In the genomic region with DNA sequence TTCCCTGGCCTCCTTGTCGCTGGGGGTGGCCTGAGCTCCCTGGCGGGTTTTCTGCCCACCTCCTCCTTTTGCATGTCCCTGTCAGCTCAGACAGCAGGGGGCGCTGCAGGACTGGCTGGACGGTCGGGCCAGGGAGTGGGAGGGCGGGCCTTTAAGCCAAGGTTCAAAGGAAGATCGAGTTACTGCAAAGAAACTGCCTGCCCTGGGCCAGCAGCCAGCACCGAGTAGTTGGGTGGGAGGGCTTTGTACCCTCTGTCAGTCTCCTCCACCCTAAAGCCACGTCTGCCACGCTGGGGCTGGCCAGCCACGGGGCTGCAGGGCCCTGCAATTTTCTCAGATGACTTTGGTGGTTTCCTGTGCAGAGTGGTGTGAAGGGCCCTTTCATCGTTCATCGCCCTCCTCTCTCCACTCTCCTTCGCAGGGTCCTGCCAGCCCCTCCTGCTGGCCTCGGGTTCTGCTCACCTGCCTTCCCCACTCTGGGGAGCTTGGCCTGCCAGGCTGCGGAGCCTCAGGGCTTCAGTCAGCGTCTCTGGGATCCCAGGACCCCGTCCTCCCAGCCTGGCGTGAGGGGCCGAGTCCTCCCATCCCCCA, we compare ENCODE assay signal across 1 cellular context.
TF ChIP-seq lines count a peak whose summit lies in the region.

No MANE protein-coding gene starts in this region.

TF ChIP-seq in HepG2, 621 proteins besides CTCF, POLR2A, EP300 and RAD21 (continued from another document and continues in another):
- TF ChIP-seq POGK (CRISPR knock-in tag; conservative IDR thresholded peaks at IDR 0.05) (0 out of 2 replicates have a peak, but pooled peaks have one; percentile 59), MEIS1 (CRISPR knock-in tag; IDR thresholded peaks at IDR 0.05; ENCODE audit: borderline replicate concordance) (peak; percentile 83; the same call in 1 of the 2 replicates), ZNF256 (CRISPR knock-in tag; conservative IDR thresholded peaks at IDR 0.05) (no peak), HDAC1 (CRISPR knock-in tag; IDR thresholded peaks at IDR 0.05) (peak; percentile 41), ZNF691 (CRISPR knock-in tag; IDR thresholded peaks at IDR 0.05; ENCODE audit: borderline replicate concordance, low read depth) (peak; percentile 73; the same call in 1 of the 2 replicates), ZNF790 (CRISPR knock-in tag; IDR thresholded peaks at IDR 0.05; ENCODE audit: borderline replicate concordance) (no peak), CC2D1A (CRISPR knock-in tag; IDR thresholded peaks at IDR 0.05) (no peak), AHR (CRISPR knock-in tag; IDR thresholded peaks at IDR 0.05) (peak; percentile 18; the same call in 1 of the 2 replicates), ZNF740 (CRISPR knock-in tag; IDR thresholded peaks at IDR 0.05) (peak; percentile 49; the same call in 1 of the 2 replicates), KDM6A (CRISPR knock-in tag; IDR thresholded peaks at IDR 0.05; ENCODE audit: low read depth) (no peak), U2AF2 (IDR thresholded peaks at IDR 0.05; ENCODE audit: low read depth, low read length) (0 out of 2 replicates have a peak, but pooled peaks have one; percentile 40), MED1 (CRISPR knock-in tag; IDR thresholded peaks at IDR 0.05) (peak; percentile 63), FOXM1 (CRISPR knock-in tag; IDR thresholded peaks at IDR 0.05) (no peak), SP5 (CRISPR knock-in tag; IDR thresholded peaks at IDR 0.05; ENCODE audit: borderline replicate concordance, low read depth) (peak; percentile 89), SMAD9 (CRISPR knock-in tag; IDR thresholded peaks at IDR 0.05) (no peak), STAG1 (CRISPR knock-in tag; IDR thresholded peaks at IDR 0.05) (peak; percentile 100), ZNF205 (CRISPR knock-in tag; IDR thresholded peaks at IDR 0.05) (peak; percentile 31; the same call in 1 of the 2 replicates), NONO (IDR thresholded peaks at IDR 0.05) (no peak), NONO (CRISPR knock-in tag; conservative IDR thresholded peaks at IDR 0.05) (peak; percentile 54; the same call in 1 of the 2 replicates), RXRA (CRISPR knock-in tag; IDR thresholded peaks at IDR 0.05) (peak; percentile 39; the same call in 1 of the 2 replicates), ZNF839 (CRISPR knock-in tag; IDR thresholded peaks at IDR 0.05; ENCODE audit: borderline replicate concordance) (0 out of 2 replicates have a peak, but pooled peaks have one; percentile 50), ZKSCAN1 (IDR thresholded peaks at IDR 0.05; ENCODE audit: low read length) (peak; percentile 24; the same call in 1 of the 2 replicates), ZNF232 (CRISPR knock-in tag; IDR thresholded peaks at IDR 0.05; ENCODE audit: borderline replicate concordance) (peak; percentile 49; the same call in 1 of the 2 replicates), DR1 (CRISPR knock-in tag; IDR thresholded peaks at IDR 0.05) (peak; percentile 64; the same call in 1 of the 2 replicates), ZNF556 (CRISPR knock-in tag; IDR thresholded peaks at IDR 0.05; ENCODE audit: borderline replicate concordance) (peak; percentile 86; the same call in 1 of the 2 replicates), ZNF83 (CRISPR knock-in tag; IDR thresholded peaks at IDR 0.05; ENCODE audit: borderline replicate concordance) (no peak), ZNF580 (CRISPR knock-in tag; IDR thresholded peaks at IDR 0.05; ENCODE audit: borderline replicate concordance, low read depth) (peak; percentile 85; the same call in 1 of the 2 replicates), PPARG (CRISPR knock-in tag; conservative IDR thresholded peaks at IDR 0.05) (peak; percentile 78; the same call in 1 of the 2 replicates), ZNF704 (CRISPR knock-in tag; IDR thresholded peaks at IDR 0.05; ENCODE audit: borderline replicate concordance) (peak; percentile 55; the same call in 1 of the 2 replicates), MAZ (IDR thresholded peaks at IDR 0.05; ENCODE audit: borderline replicate concordance, low read depth, low read length) (peak; percentile 71; the same call in 1 of the 2 replicates), MAZ (CRISPR knock-in tag; IDR thresholded peaks at IDR 0.05; ENCODE audit: low read depth) (no peak; the same call in 1 of the 2 replicates), ZFY (CRISPR knock-in tag; IDR thresholded peaks at IDR 0.05) (peak; percentile 23; the same call in 1 of the 2 replicates), DNMT1 (CRISPR knock-in tag; IDR thresholded peaks at IDR 0.05) (no peak), MAFG (CRISPR knock-in tag; IDR thresholded peaks at IDR 0.05) (no peak), SRY (CRISPR knock-in tag; IDR thresholded peaks at IDR 0.05) (0 out of 2 replicates have a peak, but pooled peaks have one; percentile 43), RFX1 (IDR thresholded peaks at IDR 0.05) (no peak), CREB1 (IDR thresholded peaks at IDR 0.05) (no peak), CREB1 (CRISPR knock-in tag; IDR thresholded peaks at IDR 0.05) (no peak), ZNF431 (CRISPR knock-in tag; IDR thresholded peaks at IDR 0.05; ENCODE audit: borderline replicate concordance, low read depth) (no peak), SOX6 (IDR thresholded peaks at IDR 0.05) (no peak), SOX6 (CRISPR knock-in tag; IDR thresholded peaks at IDR 0.05) (peak; percentile 41; the same call in 1 of the 2 replicates), GATAD2A (CRISPR knock-in tag; IDR thresholded peaks at IDR 0.05) (peak; percentile 58; the same call in 1 of the 2 replicates), NFKBIZ (CRISPR knock-in tag; IDR thresholded peaks at IDR 0.05) (no peak; the same call in 1 of the 2 replicates), REXO4 (CRISPR knock-in tag; IDR thresholded peaks at IDR 0.05; ENCODE audit: borderline replicate concordance) (no peak), XBP1 (CRISPR knock-in tag; IDR thresholded peaks at IDR 0.05) (no peak), TFDP1 (CRISPR knock-in tag; IDR thresholded peaks at IDR 0.05; ENCODE audit: borderline replicate concordance) (peak; percentile 38; the same call in 1 of the 2 replicates)
- TF ChIP-seq, protein P1, sequence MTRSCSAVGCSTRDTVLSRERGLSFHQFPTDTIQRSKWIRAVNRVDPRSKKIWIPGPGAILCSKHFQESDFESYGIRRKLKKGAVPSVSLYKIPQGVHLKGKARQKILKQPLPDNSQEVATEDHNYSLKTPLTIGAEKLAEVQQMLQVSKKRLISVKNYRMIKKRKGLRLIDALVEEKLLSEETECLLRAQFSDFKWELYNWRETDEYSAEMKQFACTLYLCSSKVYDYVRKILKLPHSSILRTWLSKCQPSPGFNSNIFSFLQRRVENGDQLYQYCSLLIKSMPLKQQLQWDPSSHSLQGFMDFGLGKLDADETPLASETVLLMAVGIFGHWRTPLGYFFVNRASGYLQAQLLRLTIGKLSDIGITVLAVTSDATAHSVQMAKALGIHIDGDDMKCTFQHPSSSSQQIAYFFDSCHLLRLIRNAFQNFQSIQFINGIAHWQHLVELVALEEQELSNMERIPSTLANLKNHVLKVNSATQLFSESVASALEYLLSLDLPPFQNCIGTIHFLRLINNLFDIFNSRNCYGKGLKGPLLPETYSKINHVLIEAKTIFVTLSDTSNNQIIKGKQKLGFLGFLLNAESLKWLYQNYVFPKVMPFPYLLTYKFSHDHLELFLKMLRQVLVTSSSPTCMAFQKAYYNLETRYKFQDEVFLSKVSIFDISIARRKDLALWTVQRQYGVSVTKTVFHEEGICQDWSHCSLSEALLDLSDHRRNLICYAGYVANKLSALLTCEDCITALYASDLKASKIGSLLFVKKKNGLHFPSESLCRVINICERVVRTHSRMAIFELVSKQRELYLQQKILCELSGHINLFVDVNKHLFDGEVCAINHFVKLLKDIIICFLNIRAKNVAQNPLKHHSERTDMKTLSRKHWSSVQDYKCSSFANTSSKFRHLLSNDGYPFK (CRISPR knock-in tag; IDR thresholded peaks at IDR 0.05; ENCODE audit: borderline replicate concordance) = 0 out of 2 replicates have a peak, but pooled peaks have one; percentile 15
- TF ChIP-seq, protein P2, sequence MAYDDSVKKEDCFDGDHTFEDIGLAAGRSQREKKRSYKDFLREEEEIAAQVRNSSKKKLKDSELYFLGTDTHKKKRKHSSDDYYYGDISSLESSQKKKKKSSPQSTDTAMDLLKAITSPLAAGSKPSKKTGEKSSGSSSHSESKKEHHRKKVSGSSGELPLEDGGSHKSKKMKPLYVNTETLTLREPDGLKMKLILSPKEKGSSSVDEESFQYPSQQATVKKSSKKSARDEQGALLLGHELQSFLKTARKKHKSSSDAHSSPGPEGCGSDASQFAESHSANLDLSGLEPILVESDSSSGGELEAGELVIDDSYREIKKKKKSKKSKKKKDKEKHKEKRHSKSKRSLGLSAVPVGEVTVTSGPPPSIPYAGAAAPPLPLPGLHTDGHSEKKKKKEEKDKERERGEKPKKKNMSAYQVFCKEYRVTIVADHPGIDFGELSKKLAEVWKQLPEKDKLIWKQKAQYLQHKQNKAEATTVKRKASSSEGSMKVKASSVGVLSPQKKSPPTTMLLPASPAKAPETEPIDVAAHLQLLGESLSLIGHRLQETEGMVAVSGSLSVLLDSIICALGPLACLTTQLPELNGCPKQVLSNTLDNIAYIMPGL (CRISPR knock-in tag; IDR thresholded peaks at IDR 0.05; ENCODE audit: borderline replicate concordance in 1 of 2, low read depth in 1 of 2) = peak; percentile 72 to 85; a peak in 3 of 4 replicates
- TF ChIP-seq, protein P3, sequence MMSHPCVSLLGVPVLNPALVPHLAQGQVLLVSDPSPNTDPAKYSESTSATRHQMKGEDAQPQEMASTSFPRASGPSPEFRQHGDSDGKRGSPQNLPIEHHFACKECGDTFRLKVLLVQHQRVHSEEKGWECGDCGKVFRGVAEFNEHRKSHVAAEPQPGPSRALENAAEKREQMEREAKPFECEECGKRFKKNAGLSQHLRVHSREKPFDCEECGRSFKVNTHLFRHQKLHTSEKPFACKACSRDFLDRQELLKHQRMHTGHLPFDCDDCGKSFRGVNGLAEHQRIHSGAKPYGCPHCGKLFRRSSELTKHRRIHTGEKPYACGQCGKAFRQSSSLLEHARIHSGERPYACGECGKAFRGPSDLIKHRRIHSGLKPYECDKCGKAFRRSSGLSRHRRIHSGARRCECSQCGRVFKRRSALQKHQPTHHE (CRISPR knock-in tag; IDR thresholded peaks at IDR 0.05; ENCODE audit: borderline replicate concordance) = peak; percentile 31; the same call in 1 of the 2 replicates
- TF ChIP-seq, protein P4, sequence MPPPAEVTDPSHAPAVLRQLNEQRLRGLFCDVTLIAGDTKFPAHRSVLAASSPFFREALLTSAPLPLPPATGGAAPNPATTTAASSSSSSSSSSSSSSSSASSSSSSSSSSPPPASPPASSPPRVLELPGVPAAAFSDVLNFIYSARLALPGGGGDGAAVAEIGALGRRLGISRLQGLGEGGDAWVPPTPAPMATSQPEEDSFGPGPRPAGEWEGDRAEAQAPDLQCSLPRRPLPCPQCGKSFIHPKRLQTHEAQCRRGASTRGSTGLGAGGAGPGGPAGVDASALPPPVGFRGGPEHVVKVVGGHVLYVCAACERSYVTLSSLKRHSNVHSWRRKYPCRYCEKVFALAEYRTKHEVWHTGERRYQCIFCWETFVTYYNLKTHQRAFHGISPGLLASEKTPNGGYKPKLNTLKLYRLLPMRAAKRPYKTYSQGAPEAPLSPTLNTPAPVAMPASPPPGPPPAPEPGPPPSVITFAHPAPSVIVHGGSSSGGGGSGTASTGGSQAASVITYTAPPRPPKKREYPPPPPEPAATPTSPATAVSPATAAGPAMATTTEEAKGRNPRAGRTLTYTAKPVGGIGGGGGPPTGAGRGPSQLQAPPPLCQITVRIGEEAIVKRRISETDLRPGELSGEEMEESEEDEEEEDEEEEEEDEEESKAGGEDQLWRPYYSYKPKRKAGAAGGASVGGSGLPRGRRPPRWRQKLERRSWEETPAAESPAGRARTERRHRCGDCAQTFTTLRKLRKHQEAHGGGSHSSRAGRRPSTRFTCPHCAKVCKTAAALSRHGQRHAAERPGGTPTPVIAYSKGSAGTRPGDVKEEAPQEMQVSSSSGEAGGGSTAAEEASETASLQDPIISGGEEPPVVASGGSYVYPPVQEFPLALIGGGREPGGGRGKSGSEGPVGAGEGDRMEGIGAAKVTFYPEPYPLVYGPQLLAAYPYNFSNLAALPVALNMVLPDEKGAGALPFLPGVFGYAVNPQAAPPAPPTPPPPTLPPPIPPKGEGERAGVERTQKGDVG (CRISPR knock-in tag; IDR thresholded peaks at IDR 0.05; ENCODE audit: borderline replicate concordance) = peak; percentile 39; the same call in 1 of the 2 replicates
